ENCODE assay signal across 1 cellular context in the genomic region with DNA sequence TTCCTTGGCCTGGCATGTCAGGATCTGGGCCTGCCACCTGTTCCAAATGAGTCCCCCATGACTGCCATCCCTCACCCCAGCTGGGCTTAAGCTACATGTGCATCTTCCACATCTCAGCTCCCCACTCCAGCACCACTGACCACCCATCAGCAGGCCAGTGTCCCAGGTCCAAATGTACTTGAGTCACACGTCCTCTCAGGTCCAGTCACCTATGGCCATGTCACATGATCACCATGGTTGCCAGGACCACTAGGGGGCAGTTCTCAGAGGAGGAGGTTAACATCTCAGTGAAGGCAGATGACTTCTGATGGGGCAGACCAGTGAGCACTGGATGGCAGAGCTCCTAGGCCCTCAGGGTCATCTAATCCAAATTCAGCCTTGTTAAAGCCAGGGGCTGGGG.
A peak's percentile ranks its signal among the peaks of the same experiment; 100 is the strongest.
TF ChIP-seq lines count a peak whose summit lies in the region.

No MANE protein-coding gene starts in this region.

TF ChIP-seq in WTC11, 78 proteins besides CTCF, POLR2A, EP300 and RAD21 (continued from another document):
- TF ChIP-seq, protein P1, sequence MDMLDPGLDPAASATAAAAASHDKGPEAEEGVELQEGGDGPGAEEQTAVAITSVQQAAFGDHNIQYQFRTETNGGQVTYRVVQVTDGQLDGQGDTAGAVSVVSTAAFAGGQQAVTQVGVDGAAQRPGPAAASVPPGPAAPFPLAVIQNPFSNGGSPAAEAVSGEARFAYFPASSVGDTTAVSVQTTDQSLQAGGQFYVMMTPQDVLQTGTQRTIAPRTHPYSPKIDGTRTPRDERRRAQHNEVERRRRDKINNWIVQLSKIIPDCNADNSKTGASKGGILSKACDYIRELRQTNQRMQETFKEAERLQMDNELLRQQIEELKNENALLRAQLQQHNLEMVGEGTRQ (CRISPR knock-in tag; IDR thresholded peaks at IDR 0.05) = peak; percentile 92
